Comparison of ENCODE assay signal across 14 cellular contexts in genomic region chr3:36743821-36744220, GRCh38. TPM values are rescaled to one million over a fixed set of nuclear protein-coding genes. Genes with fewer than 3 reads are reported as not detected.
DNase-seq lines count a peak whose midpoint lies in the region; ATAC-seq and TF ChIP-seq lines count a peak whose summit lies in the region.
"Had no signal": no experiment of that assay in that cellular context is flagged by ENCODE, and none has a peak within 500 bp of the region (broad histone marks: within the 10 kb centered on the region; RNA-seq: fewer than 3 reads in every experiment).

No MANE protein-coding gene starts in this region.

- no peak overlapping the region for H3K4me2 ChIP-seq in GM23338

- no peaks in the 10 kb centered on the region for H3K79me2 ChIP-seq in GM23338 (replicated peaks; ENCODE audit: insufficient read depth)

- H3K27me3 Mint-ChIP-seq in GM23338 (ENCODE audit: insufficient read depth, low read depth, poor library complexity), result peaks cover 2% of the 10 kb centered on the region
- no peaks in the 10 kb centered on the region for H3K27me3 Mint-ChIP-seq in activated naive CD8-positive, alpha-beta T cell treated with anti-CD3 and anti-CD28 coated beads for 36 hours

- H3K36me3 ChIP-seq in GM23338 (ENCODE audit: insufficient read depth), result no peaks in the 10 kb centered on the region
- H3K36me3 ChIP-seq: BE2C had no signal

- no peaks in the 10 kb centered on the region for H3K27me3 ChIP-seq in GM23338 (ENCODE audit: insufficient read depth)
- H3K27me3 ChIP-seq: BE2C had no signal

- H3F3A ChIP-seq in GM23338 (replicated peaks; ENCODE audit: low read depth), result no peaks in the 10 kb centered on the region

- ATAC-seq in GM23338, result no peak
- ATAC-seq in GM21576 (IDR thresholded peaks at IDR 0.05; ENCODE audit: unreplicated experiment), result no peak

- H3K4me3 ChIP-seq in GM23338, result no peak overlapping the region
- H3K4me3 ChIP-seq: GM23248 had no signal

- H3K36me3 Mint-ChIP-seq in GM23338 (ENCODE audit: low read depth), result no peaks in the 10 kb centered on the region; the same call in 2 of the 3 replicates
- no peaks in the 10 kb centered on the region for H3K36me3 Mint-ChIP-seq in activated naive CD8-positive, alpha-beta T cell treated with anti-CD3 and anti-CD28 coated beads for 36 hours
- H3K36me3 Mint-ChIP-seq: CD4-positive, CD25-positive, alpha-beta regulatory T cell had no signal

- H4K20me1 ChIP-seq in GM23338 (replicated peaks; ENCODE audit: insufficient read depth), result no peaks in the 10 kb centered on the region

- H2AFZ ChIP-seq in GM23338, result peak overlapping the region; percentile 73
- H2AFZ ChIP-seq: GM23248 had no signal

- H3K4me3 Mint-ChIP-seq in GM23338, result no peak overlapping the region
- no peak overlapping the region for H3K4me3 Mint-ChIP-seq in activated naive CD8-positive, alpha-beta T cell treated with anti-CD3 and anti-CD28 coated beads for 36 hours
- H3K4me3 Mint-ChIP-seq: CD4-positive, CD25-positive, alpha-beta regulatory T cell had no signal

- no peaks in the 10 kb centered on the region for H3K4me1 ChIP-seq in GM23338 (ENCODE audit: insufficient read depth)
- H3K4me1 ChIP-seq: Caco-2 had no signal

- H3K4me1 Mint-ChIP-seq in GM23338, result peaks cover 2% of the 10 kb centered on the region; the same call in 2 of the 3 replicates
- no peaks in the 10 kb centered on the region for H3K4me1 Mint-ChIP-seq in activated naive CD8-positive, alpha-beta T cell treated with anti-CD3 and anti-CD28 coated beads for 36 hours
- H3K4me1 Mint-ChIP-seq: CD4-positive, CD25-positive, alpha-beta regulatory T cell had no signal

- no peak for DNase-seq in GM23338 (ENCODE audit: low spot score)
- DNase-seq in NCI-H2171 treated with DMSO at 0.1 percent for 48 hours (lab: John Stamatoyannopoulos, UW), result peak; percentile 65
- DNase-seq in cerebellum (ENCODE audit: low spot score), result peak; percentile 15
- DNase-seq in activated naive CD8-positive, alpha-beta T cell treated with anti-CD3 and anti-CD28 coated beads for 36 hours, result no peak
- no peak for DNase-seq in activated CD8-positive, alpha-beta memory T cell treated with anti-CD3 and anti-CD28 coated beads for 24 hours
- DNase-seq: ACHN; BE2C; Caco-2; CD4-positive, CD25-positive, alpha-beta regulatory T cell; DMS79 treated with DMSO at 0.1 percent for 48 hours; GM23248; HCEC 1CT had no signal

- no peaks in the 10 kb centered on the region for H3K9me3 Mint-ChIP-seq in GM23338
- H3K9me3 Mint-ChIP-seq in activated naive CD8-positive, alpha-beta T cell treated with anti-CD3 and anti-CD28 coated beads for 36 hours, result peaks cover 2% of the 10 kb centered on the region

- no peak for TF ChIP-seq CTCF in GM23338 (conservative IDR thresholded peaks at IDR 0.05; ENCODE audit: low read depth in 2 of 2)

- no peaks in the 10 kb centered on the region for H3K9me2 ChIP-seq in GM23338 (ENCODE audit: insufficient read depth)

- H3K27ac Mint-ChIP-seq in GM23338, result no peak overlapping the region
- H3K27ac Mint-ChIP-seq in activated naive CD8-positive, alpha-beta T cell treated with anti-CD3 and anti-CD28 coated beads for 36 hours, result no peak overlapping the region
- H3K27ac Mint-ChIP-seq: CD4-positive, CD25-positive, alpha-beta regulatory T cell had no signal

- H3K27ac ChIP-seq in GM23338 (ENCODE audit: low read depth), result no peak overlapping the region
- H3K27ac ChIP-seq: GM23248 had no signal

TF ChIP-seq in GM23338, 12 proteins besides CTCF, POLR2A, EP300 and RAD21:
- TF ChIP-seq ETS1 (IDR thresholded peaks at IDR 0.05) (no peak), JUNB (IDR thresholded peaks at IDR 0.05; ENCODE audit: unreplicated experiment) (no peak), EZH2phosphoT487 (IDR thresholded peaks at IDR 0.05; ENCODE audit: unreplicated experiment) (no peak), ZNF114 (CRISPR knock-in tag; IDR thresholded peaks at IDR 0.05) (no peak), NANOG (IDR thresholded peaks at IDR 0.05; ENCODE audit: borderline replicate concordance) (no peak), STAT1 (IDR thresholded peaks at IDR 0.05; ENCODE audit: unreplicated experiment) (no peak)
TF ChIP-seq in GM23338: peak in this region for 0.

RNA-seq across cellular contexts. Expression of gene DCLK3, which starts 20.5 kb away (rescaled TPM):
- 0.62 and 0.66 TPM in 2 replicates for total RNA-seq in GM23338 (2014; rRNA removed; shearing (Covaris generic))
- 0.40 TPM in 2 replicates for polyA plus RNA-seq in GM23338 (2016; fragmentation: Nextera tagmentation; extraction: Ambion mirVana)
- 3.6 TPM for total RNA-seq in cerebellum
- total RNA-seq in activated naive CD8-positive, alpha-beta T cell treated with anti-CD3 and anti-CD28 coated beads for 36 hours, result under 1 TPM; 0.10 to 0.72 TPM
- total RNA-seq: Caco-2; CD4-positive, CD25-positive, alpha-beta regulatory T cell; HT-29 had no signal
- polyA plus RNA-seq: CD4-positive, CD25-positive, alpha-beta regulatory T cell; GM23248 had no signal

Comparison
In these comparisons a context has a peak if more than half of its experiments do, and no peak if none do; other contexts are left out.
1. DNase-seq: peak in NCI-H2171 treated with DMSO at 0.1 percent for 48 hours (single experiment) and cerebellum (single experiment); none in GM23338 (single experiment), activated naive CD8-positive, alpha-beta T cell treated with anti-CD3 and anti-CD28 coated beads for 36 hours (single experiment) and activated CD8-positive, alpha-beta memory T cell treated with anti-CD3 and anti-CD28 coated beads for 24 hours (single experiment).